ENCODE assay signal across 17 cellular contexts in genomic region chr5:124349931-124350330, GRCh38.
"Had no signal": no experiment of that assay in that cellular context is flagged by ENCODE, and none has a peak within 500 bp of the region (broad histone marks: within the 10 kb centered on the region; RNA-seq: fewer than 3 reads in every experiment).

No MANE protein-coding gene starts in this region.

- DNase-seq: cortex of kidney; effector memory CD8-positive, alpha-beta T cell; erythroblast; heart left ventricle; hypothalamus; mucosa of descending colon; natural killer cell; occipital lobe; pancreas; right cardiac atrium; small intestine; stimulated activated CD4-positive, alpha-beta T cell treated with anti-CD3 and anti-CD28 coated beads, Interleukin-12 subunit alpha, Interleukin-12 subunit beta, amount 100 ng/mL, for 4 hours; stimulated activated naive CD4-positive, alpha-beta T cell; stomach; substantia nigra; transverse colon had no signal

- ATAC-seq: effector memory CD8-positive, alpha-beta T cell; heart left ventricle; left lobe of liver; mucosa of descending colon; natural killer cell; pancreas; right cardiac atrium had no signal
